ENCODE assay signal across 29 cellular contexts in genomic region chr2:29837925-29838324, GRCh38.
DNase-seq lines count a peak whose midpoint lies in the region; ATAC-seq and TF ChIP-seq lines count a peak whose summit lies in the region.
"Had no signal": no experiment of that assay in that cellular context is flagged by ENCODE, and none has a peak within 500 bp of the region (broad histone marks: within the 10 kb centered on the region; RNA-seq: fewer than 3 reads in every experiment).

No MANE protein-coding gene starts in this region.

- TF ChIP-seq RAD21 in SK-N-SH (IDR thresholded peaks at IDR 0.05; ENCODE audit: low read length) (no peak), neural cell (conservative IDR thresholded peaks at IDR 0.05) (no peak)

- no peaks in the 10 kb centered on the region for H3K27me3 ChIP-seq in SK-N-SH (ENCODE audit: insufficient read depth)
- H3K27me3 ChIP-seq in neural cell (ENCODE audit: insufficient read depth, low read depth, low read length), result no peaks in the 10 kb centered on the region
- H3K27me3 ChIP-seq: BE2C; BLaER1; BLaER1 treated with 17β-estradiol and CSF1 and Interleukin-3, amounts not matched to agents 10 nM and 100 nM had no signal

- ATAC-seq in SK-N-SH treated with all-trans-retinoic acid at 6 μM for 48 hours (no peak), GM18907 (IDR thresholded peaks at IDR 0.05; ENCODE audit: unreplicated experiment) (no peak)
- ATAC-seq: A549; CD8-positive, alpha-beta T cell had no signal

- H3K9me2 ChIP-seq in SK-N-SH (no peaks in the 10 kb centered on the region), neural cell (ENCODE audit: insufficient read depth, low read length) (no peaks in the 10 kb centered on the region)

- H2AFZ ChIP-seq in SK-N-SH (ENCODE audit: low read depth) (no peak overlapping the region), neural cell (ENCODE audit: low read depth, low read length) (no peak overlapping the region)

- CTCF ChIA-PET in SK-N-SH (lab: Yijun Ruan, JAX), result interaction anchor here (0.7 kb wide), 1 partner anchor 29 kb away, joined by 3 read pairs; no protein-coding TSS in a partner anchor

- H3K4me1 ChIP-seq in SK-N-SH (ENCODE audit: control insufficient read depth in 1 of 2, insufficient read depth in 2 of 2, low read depth in 1 of 2, low read length in 1 of 2), result peaks cover 0 to 8% of the 10 kb centered on the region in 2 experiments; a peak in 2 of 4 replicates
- H3K4me1 ChIP-seq: A549; BE2C; BLaER1; BLaER1 treated with 17β-estradiol and CSF1 and Interleukin-3, amounts not matched to agents 10 nM and 100 nM; Caco-2 had no signal

- H3K27ac ChIP-seq in SK-N-SH (ENCODE audit: low read depth in 2 of 2, low read length in 1 of 2) (no peak overlapping the region), neural cell (ENCODE audit: low read length) (peak overlapping the region; percentile 92)
- H3K27ac ChIP-seq: 22Rv1; A549; BLaER1; BLaER1 treated with 17β-estradiol and CSF1 and Interleukin-3, amounts not matched to agents 10 nM and 100 nM; C4-2B had no signal

- H3K79me2 ChIP-seq in SK-N-SH (ENCODE audit: insufficient read depth), result no peaks in the 10 kb centered on the region
- H3K79me2 ChIP-seq in neural cell (replicated peaks; ENCODE audit: insufficient read depth, low read length), result no peaks in the 10 kb centered on the region

- H3K9me3 ChIP-seq in SK-N-SH (no peaks in the 10 kb centered on the region), neural cell (ENCODE audit: low read length) (peaks cover 6% of the 10 kb centered on the region)
- H3K9me3 ChIP-seq: BE2C, Caco-2 had no signal

- DNase-seq in SK-N-SH, result no peak
- DNase-seq: 8988T; ACHN; AML-193; BE2C; C1 segment of cervical spinal cord; Caco-2; Calu3; CD4-positive, alpha-beta memory T cell; CD4-positive, alpha-beta T cell; CD4-positive, CD25-positive, alpha-beta regulatory T cell; CD8-positive, alpha-beta memory T cell; CD8-positive, alpha-beta T cell; COR-L47; DMS 273 treated with DMSO at 0.1 percent for 48 hours; DMS153; DMS53; DMS79; DMS79 treated with DMSO at 0.1 percent for 48 hours; DND-41; EL had no signal

- no peak overlapping the region for H3K9ac ChIP-seq in SK-N-SH
- no peak overlapping the region for H3K9ac ChIP-seq in neural cell (ENCODE audit: low read length)
- H3K9ac ChIP-seq: BLaER1; BLaER1 treated with 17β-estradiol and CSF1 and Interleukin-3, amounts not matched to agents 10 nM and 100 nM had no signal

- H4K20me1 ChIP-seq in SK-N-SH (ENCODE audit: insufficient read depth), result no peaks in the 10 kb centered on the region
- no peaks in the 10 kb centered on the region for H4K20me1 ChIP-seq in neural cell (ENCODE audit: insufficient read depth)
- H4K20me1 ChIP-seq: BLaER1; BLaER1 treated with 17β-estradiol and CSF1 and Interleukin-3, amounts not matched to agents 10 nM and 100 nM had no signal

- POLR2A ChIA-PET in SK-N-SH (lab: Yijun Ruan, JAX), result no interaction called here

- H3F3A ChIP-seq in SK-N-SH (replicated peaks; ENCODE audit: insufficient read depth) (no peaks in the 10 kb centered on the region), neural cell (ENCODE audit: insufficient read depth, low read length, poor library complexity, severe bottlenecking) (peaks cover 4% of the 10 kb centered on the region)

- TF ChIP-seq EP300 in SK-N-SH (IDR thresholded peaks at IDR 0.05; ENCODE audit: borderline replicate concordance in 1 of 2, low read depth in 1 of 2, low read length in 1 of 2), result no peak
- TF ChIP-seq EP300 in neural cell (conservative IDR thresholded peaks at IDR 0.05; ENCODE audit: poor library complexity, severe bottlenecking), result no peak

- H3K36me3 ChIP-seq in SK-N-SH (replicated peaks in 1 of 2; ENCODE audit: control insufficient read depth in 1 of 2, insufficient read depth in 2 of 2, low read length in 1 of 2) (peaks cover 0 to 23% of the 10 kb centered on the region in 2 experiments), neural cell (ENCODE audit: insufficient read depth, low read length) (no peaks in the 10 kb centered on the region)
- H3K36me3 ChIP-seq: BE2C, BLaER1 had no signal

- H3K4me3 ChIP-seq in SK-N-SH (ENCODE audit: low read depth in 2 of 2, low read length in 1 of 2) (no peak overlapping the region), neural cell (ENCODE audit: low read length) (no peak overlapping the region)
- H3K4me3 ChIP-seq: A549; BLaER1; BLaER1 treated with 17β-estradiol and CSF1 and Interleukin-3, amounts not matched to agents 10 nM and 100 nM had no signal

- H3K4me2 ChIP-seq in SK-N-SH (no peak overlapping the region), neural cell (ENCODE audit: low read length) (no peak overlapping the region)
- H3K4me2 ChIP-seq: A549; BLaER1; BLaER1 treated with 17β-estradiol and CSF1 and Interleukin-3, amounts not matched to agents 10 nM and 100 nM had no signal

- no peak for TF ChIP-seq CTCF in SK-N-SH (IDR thresholded peaks at IDR 0.05)
- no peak for TF ChIP-seq CTCF in neural cell (IDR thresholded peaks at IDR 0.05; ENCODE audit: poor library complexity, severe bottlenecking)

TF ChIP-seq in SK-N-SH treated with all-trans-retinoic acid at 6 μM for 48 hours, 23 proteins besides CTCF, POLR2A, EP300 and RAD21:
- TF ChIP-seq ZFP30 (CRISPR knock-in tag; IDR thresholded peaks at IDR 0.05) (peak; percentile 94), PPARA (CRISPR knock-in tag; IDR thresholded peaks at IDR 0.05; ENCODE audit: borderline replicate concordance) (no peak)

TF ChIP-seq in SK-N-SH, 30 proteins besides CTCF, POLR2A, EP300 and RAD21 (continues in another document):
- TF ChIP-seq ELF1 (IDR thresholded peaks at IDR 0.05) (no peak), YY1 (IDR thresholded peaks at IDR 0.05; ENCODE audit: low read depth) (no peak), TCF12 (IDR thresholded peaks at IDR 0.05) (no peak), MEF2A (IDR thresholded peaks at IDR 0.05; ENCODE audit: borderline replicate concordance, low read depth) (no peak), CHD2 (IDR thresholded peaks at IDR 0.05; ENCODE audit: low read length, partially characterized antibody) (no peak), TEAD4 (IDR thresholded peaks at IDR 0.05; ENCODE audit: borderline replicate concordance, insufficient read depth) (no peak), MAX (IDR thresholded peaks at IDR 0.05; ENCODE audit: low read depth) (no peak), NFIC (IDR thresholded peaks at IDR 0.05; ENCODE audit: borderline replicate concordance) (no peak), GATA2 (CRISPR knock-in tag; IDR thresholded peaks at IDR 0.05) (no peak), GABPA (IDR thresholded peaks at IDR 0.05; ENCODE audit: low read depth) (no peak)
- TF ChIP-seq, protein P1, sequence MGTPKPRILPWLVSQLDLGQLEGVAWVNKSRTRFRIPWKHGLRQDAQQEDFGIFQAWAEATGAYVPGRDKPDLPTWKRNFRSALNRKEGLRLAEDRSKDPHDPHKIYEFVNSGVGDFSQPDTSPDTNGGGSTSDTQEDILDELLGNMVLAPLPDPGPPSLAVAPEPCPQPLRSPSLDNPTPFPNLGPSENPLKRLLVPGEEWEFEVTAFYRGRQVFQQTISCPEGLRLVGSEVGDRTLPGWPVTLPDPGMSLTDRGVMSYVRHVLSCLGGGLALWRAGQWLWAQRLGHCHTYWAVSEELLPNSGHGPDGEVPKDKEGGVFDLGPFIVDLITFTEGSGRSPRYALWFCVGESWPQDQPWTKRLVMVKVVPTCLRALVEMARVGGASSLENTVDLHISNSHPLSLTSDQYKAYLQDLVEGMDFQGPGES (IDR thresholded peaks at IDR 0.05; ENCODE audit: low read depth, low read length), result no peak

TF ChIP-seq in neural cell, 6 proteins besides CTCF, POLR2A, EP300 and RAD21:
- no peak for TF ChIP-seq TAF1 (IDR thresholded peaks at IDR 0.05; ENCODE audit: low read depth)
- no peak for TF ChIP-seq EZH2 (IDR thresholded peaks at IDR 0.05; ENCODE audit: borderline replicate concordance, insufficient read depth, low read length, poor library complexity, severe bottlenecking)
- TF ChIP-seq MXI1 (conservative IDR thresholded peaks at IDR 0.05; ENCODE audit: poor library complexity, severe bottlenecking), result no peak
- no peak for TF ChIP-seq POLR2AphosphoS5 (IDR thresholded peaks at IDR 0.05)
- TF ChIP-seq, protein P2, sequence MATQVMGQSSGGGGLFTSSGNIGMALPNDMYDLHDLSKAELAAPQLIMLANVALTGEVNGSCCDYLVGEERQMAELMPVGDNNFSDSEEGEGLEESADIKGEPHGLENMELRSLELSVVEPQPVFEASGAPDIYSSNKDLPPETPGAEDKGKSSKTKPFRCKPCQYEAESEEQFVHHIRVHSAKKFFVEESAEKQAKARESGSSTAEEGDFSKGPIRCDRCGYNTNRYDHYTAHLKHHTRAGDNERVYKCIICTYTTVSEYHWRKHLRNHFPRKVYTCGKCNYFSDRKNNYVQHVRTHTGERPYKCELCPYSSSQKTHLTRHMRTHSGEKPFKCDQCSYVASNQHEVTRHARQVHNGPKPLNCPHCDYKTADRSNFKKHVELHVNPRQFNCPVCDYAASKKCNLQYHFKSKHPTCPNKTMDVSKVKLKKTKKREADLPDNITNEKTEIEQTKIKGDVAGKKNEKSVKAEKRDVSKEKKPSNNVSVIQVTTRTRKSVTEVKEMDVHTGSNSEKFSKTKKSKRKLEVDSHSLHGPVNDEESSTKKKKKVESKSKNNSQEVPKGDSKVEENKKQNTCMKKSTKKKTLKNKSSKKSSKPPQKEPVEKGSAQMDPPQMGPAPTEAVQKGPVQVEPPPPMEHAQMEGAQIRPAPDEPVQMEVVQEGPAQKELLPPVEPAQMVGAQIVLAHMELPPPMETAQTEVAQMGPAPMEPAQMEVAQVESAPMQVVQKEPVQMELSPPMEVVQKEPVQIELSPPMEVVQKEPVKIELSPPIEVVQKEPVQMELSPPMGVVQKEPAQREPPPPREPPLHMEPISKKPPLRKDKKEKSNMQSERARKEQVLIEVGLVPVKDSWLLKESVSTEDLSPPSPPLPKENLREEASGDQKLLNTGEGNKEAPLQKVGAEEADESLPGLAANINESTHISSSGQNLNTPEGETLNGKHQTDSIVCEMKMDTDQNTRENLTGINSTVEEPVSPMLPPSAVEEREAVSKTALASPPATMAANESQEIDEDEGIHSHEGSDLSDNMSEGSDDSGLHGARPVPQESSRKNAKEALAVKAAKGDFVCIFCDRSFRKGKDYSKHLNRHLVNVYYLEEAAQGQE (IDR thresholded peaks at IDR 0.05; ENCODE audit: borderline replicate concordance), result no peak
- no peak for TF ChIP-seq SMC3 (conservative IDR thresholded peaks at IDR 0.05; ENCODE audit: poor library complexity)
TF ChIP-seq in neural cell: peak in this region for 0.
